8 cellular contexts compared by ENCODE assay signal in the genomic region with DNA sequence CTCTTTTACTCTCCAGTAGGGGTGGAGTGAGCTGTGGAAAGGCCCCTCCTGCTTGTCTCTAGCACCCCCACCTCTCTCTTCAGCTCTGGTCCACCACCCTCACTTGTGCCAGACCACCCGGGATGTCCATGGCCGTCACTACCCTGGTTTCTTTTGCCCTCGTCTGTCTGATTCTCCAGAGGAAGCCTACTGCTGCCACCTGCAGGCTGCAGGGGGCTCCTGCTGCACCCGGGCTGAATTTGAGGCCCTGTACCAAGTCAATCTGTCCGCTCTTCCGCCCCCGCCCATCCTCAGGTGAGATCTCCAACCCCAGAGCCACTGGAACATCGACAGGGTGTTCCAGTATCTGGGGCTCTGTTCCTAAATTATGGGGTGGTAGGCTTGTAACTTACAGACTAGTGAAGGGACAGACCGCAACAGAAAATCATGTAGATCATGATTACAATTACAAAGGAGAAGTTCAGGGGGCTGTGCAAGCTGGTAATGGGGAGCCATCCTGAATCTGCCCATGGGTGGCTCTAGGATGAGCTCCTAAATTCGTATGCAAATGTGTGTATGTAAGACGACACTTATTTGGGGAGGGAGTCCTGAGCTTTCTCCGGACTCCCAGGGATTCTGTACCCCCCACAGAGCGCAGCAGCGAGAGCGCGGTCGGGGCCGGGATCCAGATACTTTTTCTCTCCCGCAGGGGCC. TPM values are rescaled to one million over a fixed set of nuclear protein-coding genes. Genes with fewer than 3 reads are reported as not detected.
DNase-seq lines count a peak whose midpoint lies in the region; ATAC-seq and TF ChIP-seq lines count a peak whose summit lies in the region.

No MANE protein-coding gene starts in this region.

- H3K4me3 Mint-ChIP-seq in progenitor cell of endocrine pancreas (ENCODE audit: low read depth) = peak overlapping the region; percentile 89

- no peak for TF ChIP-seq EP300 in upper lobe of left lung (IDR thresholded peaks at IDR 0.05)

- 2 to 3% (median 2%) methylated on average over 9 to 19 of the region's 19 CpGs for WGBS in adrenal gland, 4 donors
- 1 to 2% methylated on average over 19 of the region's 19 CpGs for WGBS in upper lobe of left lung, 2 donors

- peaks cover 5% of the 10 kb centered on the region for H3K36me3 Mint-ChIP-seq in progenitor cell of endocrine pancreas (ENCODE audit: insufficient read depth)

- H3K27me3 Mint-ChIP-seq in progenitor cell of endocrine pancreas = no peaks in the 10 kb centered on the region

- no peaks in the 10 kb centered on the region for H3K27me3 ChIP-seq in adrenal gland
- no peaks in the 10 kb centered on the region for H3K27me3 ChIP-seq in upper lobe of left lung

- H3K4me1 Mint-ChIP-seq in progenitor cell of endocrine pancreas (ENCODE audit: low read depth) = peaks cover 14% of the 10 kb centered on the region

- peak overlapping the region; percentile 84 for H3K9ac ChIP-seq in ES-I3 (ENCODE audit: low read depth, low read length)

- ATAC-seq in HG02798 (IDR thresholded peaks at IDR 0.05; ENCODE audit: poor library complexity, unreplicated experiment) (peak; percentile 31), left cardiac atrium (peak; percentile 50 to 52), upper lobe of left lung (ENCODE audit: low FRiP score in 2 of 2) (peak; percentile 69 to 82)

- peak overlapping the region; percentile 94 for H3K27ac Mint-ChIP-seq in progenitor cell of endocrine pancreas

- H3K4me3 ChIP-seq in adrenal gland (peak overlapping the region in 3 of 4 donors; percentile 21 to 79 (median 67)), upper lobe of left lung (peak overlapping the region; percentile 65 to 95 (median 85))

- TF ChIP-seq POLR2A in adrenal gland (IDR thresholded peaks at IDR 0.05) (no peak), upper lobe of left lung (IDR thresholded peaks at IDR 0.05) (no peak)

- H3K9me3 ChIP-seq in ES-I3 (ENCODE audit: control insufficient read depth, insufficient read depth, low read length) = no peaks in the 10 kb centered on the region
- H3K9me3 ChIP-seq in adrenal gland (replicated peaks in 1 of 3) = no peaks in the 10 kb centered on the region
- no peaks in the 10 kb centered on the region for H3K9me3 ChIP-seq in upper lobe of left lung

- H3K36me3 ChIP-seq in ES-I3 (ENCODE audit: insufficient read depth, low read length) (peaks cover 6% of the 10 kb centered on the region; the same call in 1 of the 2 replicates), adrenal gland (replicated peaks in 1 of 2) (peaks cover 0 to 16% of the 10 kb centered on the region in 2 donors), upper lobe of left lung (peaks cover 4 to 21% (median 15%) of the 10 kb centered on the region in 4 donors)

- intact Hi-C loops in adrenal gland (cut with DNase I) = no loop called here
- intact Hi-C loops in left cardiac atrium (cut with DNase I) = no loop called here

- no peaks in the 10 kb centered on the region for H3K4me1 ChIP-seq in ES-I3 (ENCODE audit: insufficient read depth, low read length)
- H3K4me1 ChIP-seq in adrenal gland (replicated peaks in 1 of 2) = peaks cover 34 to 47% of the 10 kb centered on the region in 2 donors
- H3K4me1 ChIP-seq in upper lobe of left lung = peaks cover 45 to 64% (median 48%) of the 10 kb centered on the region in 4 donors

- H3K27ac ChIP-seq in adrenal gland (peak overlapping the region in 4 of 5 donors; percentile 30 to 95 (median 70)), upper lobe of left lung (peak overlapping the region; percentile 62 to 91 (median 82))

- peak; percentile 70 to 85 (median 83) for TF ChIP-seq CTCF in adrenal gland (IDR thresholded peaks at IDR 0.05)
- peak; percentile 87 for TF ChIP-seq CTCF in progenitor cell of endocrine pancreas (IDR thresholded peaks at IDR 0.05; ENCODE audit: unreplicated experiment)
- peak; percentile 77 to 95 (median 84) for TF ChIP-seq CTCF in upper lobe of left lung (IDR thresholded peaks at IDR 0.05)

- peak; percentile 56 for DNase-seq in NCI-H1436 treated with DMSO at 0.1 percent for 48 hours (lab: John Stamatoyannopoulos, UW)
- peak; percentile 76 for DNase-seq in T follicular helper cell (ENCODE audit: low read depth)
- DNase-seq in adrenal gland = peak; percentile 82 to 94 (median 89)
- DNase-seq in left cardiac atrium = peak; percentile 90
- peak; percentile 77 for DNase-seq in progenitor cell of endocrine pancreas (ENCODE audit: low spot score, unreplicated experiment)
- DNase-seq in upper lobe of left lung = peak; percentile 91 to 94

- H3K9me3 Mint-ChIP-seq in progenitor cell of endocrine pancreas (ENCODE audit: low read depth) = no peaks in the 10 kb centered on the region

RNA-seq across cellular contexts. Expression of gene UNC45A, which starts 0.7 kb away (rescaled TPM):
- total RNA-seq in adrenal gland (100 to 1,000 TPM in 1 of 8 donors, 10 to 100 TPM in 7; 32.2 to 114 (median 54.2) TPM), left cardiac atrium (10 to 100 TPM; 27.3 to 29.5 TPM), progenitor cell of endocrine pancreas (83.4 and 90.6 TPM in 2 replicates), upper lobe of left lung (100 to 1,000 TPM in 1 of 6 donors, 10 to 100 TPM in 5; 40.7 to 108 (median 61.9) TPM)
- polyA plus RNA-seq in adrenal gland = 10 to 100 TPM; 28.1 to 82.1 (median 71.1) TPM

RNA-seq across cellular contexts. Expression of gene HDDC3, which starts 2.1 kb away (rescaled TPM):
- total RNA-seq in adrenal gland (10 to 100 TPM; 14.6 to 40.2 (median 25.0) TPM), left cardiac atrium (10 to 100 TPM; 12.2 to 17.1 TPM), progenitor cell of endocrine pancreas (14.5 and 16.6 TPM in 2 replicates), upper lobe of left lung (10 to 100 TPM in 5 of 6 donors, 1 to 10 TPM in 1; 5.0 to 19.3 (median 12.5) TPM)
- polyA plus RNA-seq in adrenal gland = 10 to 100 TPM; 19.9 to 31.5 (median 30.4) TPM

RNA-seq across cellular contexts. Expression of gene RCCD1, which starts 20.3 kb away (rescaled TPM):
- total RNA-seq in adrenal gland (10 to 100 TPM in 7 of 8 donors, 1 to 10 TPM in 1; 8.1 to 38.7 (median 19.7) TPM), left cardiac atrium (10 to 100 TPM in 1 of 2 donors, 1 to 10 TPM in 1; 8.4 to 10.6 TPM), progenitor cell of endocrine pancreas (20.6 and 23.0 TPM in 2 replicates), upper lobe of left lung (10 to 100 TPM in 2 of 6 donors, 1 to 10 TPM in 4; 3.8 to 21.0 (median 9.4) TPM)
- 10 to 100 TPM in 2 of 3 donors, 1 to 10 TPM in 1; 7.7 to 17.4 (median 13.5) TPM for polyA plus RNA-seq in adrenal gland

RNA-seq across cellular contexts. Expression of gene MAN2A2, which starts 31.3 kb away (rescaled TPM):
- total RNA-seq in adrenal gland (10 to 100 TPM; 52.3 to 94.6 (median 68.5) TPM), left cardiac atrium (10 to 100 TPM; 79.3 to 83.2 TPM), progenitor cell of endocrine pancreas (111 and 117 TPM in 2 replicates), upper lobe of left lung (100 to 1,000 TPM in 2 of 6 donors, 10 to 100 TPM in 4; 36.8 to 219 (median 90.1) TPM)
- polyA plus RNA-seq in adrenal gland = 10 to 100 TPM; 26.5 to 83.3 (median 46.2) TPM

RNA-seq across cellular contexts. Expression of gene FES, which starts 50.1 kb away (rescaled TPM):
- total RNA-seq in adrenal gland = 10 to 100 TPM; 15.3 to 82.3 (median 27.7) TPM
- 10 to 100 TPM in 2 of 3 donors, 1 to 10 TPM in 1; 2.3 to 32.9 (median 19.5) TPM for polyA plus RNA-seq in adrenal gland
- total RNA-seq in left cardiac atrium = 10 to 100 TPM; 26.9 to 29.2 TPM
- 13.8 and 16.2 TPM in 2 replicates for total RNA-seq in progenitor cell of endocrine pancreas
- total RNA-seq in upper lobe of left lung = 100 to 1,000 TPM in 2 of 6 donors, 10 to 100 TPM in 4; 33.4 to 144 (median 68.3) TPM

Comparison
In these comparisons a context has a peak if more than half of its experiments do, and no peak if none do; other contexts are left out.
1. Peak in every context shown above with its lines: DNase-seq, ATAC-seq, H3K4me3 ChIP-seq and H3K27ac ChIP-seq.